In genomic region chr1:54406339-54407181, GRCh38 we compare ENCODE assay signal across 8 cellular contexts. TPM values are rescaled to one million over a fixed set of nuclear protein-coding genes. Genes with fewer than 3 reads are reported as not detected.
DNase-seq lines count a peak whose midpoint lies in the region; ATAC-seq and TF ChIP-seq lines count a peak whose summit lies in the region.

TSS of gene SSBP3 (minus strand) at chr1:54406394.

- no peaks in the 10 kb centered on the region for H3K27me3 Mint-ChIP-seq in activated CD4-positive, alpha-beta T cell treated with anti-CD3 and anti-CD28 coated beads, Interleukin-2, amount 10 ng/mL, durations not matched to agents 24 days and 14 days

- peak; percentile 76 for TF ChIP-seq POLR2A in GM19099 (IDR thresholded peaks at IDR 0.05; ENCODE audit: extremely low read depth, insufficient read length, low read depth)

- H3K36me3 ChIP-seq in colonic mucosa: no peaks in the 10 kb centered on the region

- ATAC-seq in HG03439 (IDR thresholded peaks at IDR 0.05; ENCODE audit: unreplicated experiment): peak; percentile 84
- peak; percentile 91 for ATAC-seq in left lobe of liver

- no peak for TF ChIP-seq CTCF in colonic mucosa (IDR thresholded peaks at IDR 0.05)

- H3K9ac ChIP-seq in colonic mucosa (ENCODE audit: low read depth in 2 of 2, low read length in 2 of 2): peak within 1 kb of the TSS; percentile 74 to 94

- H3K27me3 ChIP-seq in colonic mucosa: no peaks in the 10 kb centered on the region

- peak within 1 kb of the TSS; percentile 96 for H3K27ac Mint-ChIP-seq in activated CD4-positive, alpha-beta T cell treated with anti-CD3 and anti-CD28 coated beads, Interleukin-2, amount 10 ng/mL, durations not matched to agents 24 days and 14 days

- peak within 1 kb of the TSS; percentile 92 for H3K4me3 ChIP-seq in colonic mucosa

- peak within 1 kb of the TSS; percentile 93 for H3K4me3 Mint-ChIP-seq in activated CD4-positive, alpha-beta T cell treated with anti-CD3 and anti-CD28 coated beads, Interleukin-2, amount 10 ng/mL, durations not matched to agents 24 days and 14 days

- no peaks in the 10 kb centered on the region for H3K9me3 Mint-ChIP-seq in activated CD4-positive, alpha-beta T cell treated with anti-CD3 and anti-CD28 coated beads, Interleukin-2, amount 10 ng/mL, durations not matched to agents 24 days and 14 days

- DNase-seq in AG20443 (ENCODE audit: low spot score): peak; percentile 99
- peak; percentile 87 for DNase-seq in NCI-H510A treated with DMSO at 0.1 percent for 48 hours (lab: John Stamatoyannopoulos, UW)
- DNase-seq in activated CD4-positive, alpha-beta T cell treated with anti-CD3 and anti-CD28 coated beads, Interleukin-2, amount 10 ng/mL, durations not matched to agents 24 days and 14 days: peak; percentile 98
- peak; percentile 90 for DNase-seq in colonic mucosa
- DNase-seq in left lobe of liver (ENCODE audit: low spot score): peak; percentile 94
- peak; percentile 83 for DNase-seq in stimulated activated CD4-positive, alpha-beta T cell treated with anti-CD3 and anti-CD28 coated beads, Interleukin-2, amount 100 ng/mL, for 4 hours (ENCODE audit: low read depth)

- peaks cover 30% of the 10 kb centered on the region for H3K36me3 Mint-ChIP-seq in activated CD4-positive, alpha-beta T cell treated with anti-CD3 and anti-CD28 coated beads, Interleukin-2, amount 10 ng/mL, durations not matched to agents 24 days and 14 days (ENCODE audit: low read depth)

- intact Hi-C loops in activated CD4-positive, alpha-beta T cell treated with anti-CD3 and anti-CD28 coated beads, Interleukin-2, amount 10 ng/mL, durations not matched to agents 24 days and 14 days (cut with micrococcal nuclease): loop anchor here (1.0 to 10.0 kb wide), 11 partner anchors 7 to 992 kb away; partner anchors contain the start of genes CYB5RL, MRPL37, NDC1 and TCEANC2
- intact Hi-C loops in colonic mucosa (cut with DNase I): loop anchor here (1.0 to 10.0 kb wide), 2 partner anchors 82 to 332 kb away; no protein-coding TSS in a partner anchor

- H3K27ac ChIP-seq in colonic mucosa: peak within 1 kb of the TSS; percentile 93

- H3K4me1 Mint-ChIP-seq in activated CD4-positive, alpha-beta T cell treated with anti-CD3 and anti-CD28 coated beads, Interleukin-2, amount 10 ng/mL, durations not matched to agents 24 days and 14 days: peaks cover 64% of the 10 kb centered on the region

- H3K4me1 ChIP-seq in colonic mucosa: peaks cover 17% of the 10 kb centered on the region

- no peaks in the 10 kb centered on the region for H3K9me3 ChIP-seq in colonic mucosa

RNA-seq across cellular contexts. Expression of gene SSBP3, which starts in this region (rescaled TPM):
- 84.1 and 87.9 TPM in 2 replicates for total RNA-seq in activated CD4-positive, alpha-beta T cell treated with anti-CD3 and anti-CD28 coated beads, Interleukin-2, amount 10 ng/mL, durations not matched to agents 24 days and 14 days
- total RNA-seq in colonic mucosa (10 to 100 TPM; 63.8 to 76.5 TPM), left lobe of liver (21.7 TPM)

Comparison
In these comparisons a context has a peak if more than half of its experiments do, and no peak if none do; other contexts are left out.
1. Peak in every context shown above with its lines: DNase-seq, ATAC-seq, H3K4me3 ChIP-seq and H3K27ac ChIP-seq.